Comparison of ENCODE assay signal across 1 cellular context in genomic region chr15:62115847-62116246, GRCh38.
TF ChIP-seq lines count a peak whose summit lies in the region.

No MANE protein-coding gene starts in this region.

TF ChIP-seq in K562, 482 proteins besides CTCF, POLR2A, EP300 and RAD21:
- TF ChIP-seq RCOR1 (IDR thresholded peaks at IDR 0.05; ENCODE audit: borderline replicate concordance in 1 of 2, low read depth in 2 of 2, low read length in 2 of 2) (no peak), NUFIP1 (IDR thresholded peaks at IDR 0.05; ENCODE audit: partially characterized antibody) (no peak), PKNOX1 (IDR thresholded peaks at IDR 0.05) (0 out of 2 replicates have a peak, but pooled peaks have one; percentile 10)
